ENCODE assay signal across 9 cellular contexts in genomic region chr2:221969087-221969829, GRCh38.
DNase-seq lines count a peak whose midpoint lies in the region; ATAC-seq and TF ChIP-seq lines count a peak whose summit lies in the region.
"Had no signal": no experiment of that assay in that cellular context is flagged by ENCODE, and none has a peak within 500 bp of the region (broad histone marks: within the 10 kb centered on the region; RNA-seq: fewer than 3 reads in every experiment).

No MANE protein-coding gene starts in this region.

- TF ChIP-seq EP300 in ovary (IDR thresholded peaks at IDR 0.05) = no peak

- no peaks in the 10 kb centered on the region for H3K9me3 Mint-ChIP-seq in T-cell
- H3K9me3 Mint-ChIP-seq: naive B cell had no signal

- DNase-seq in AG10803 (ENCODE audit: low read depth) (peak; percentile 49), HS-27A (ENCODE audit: low read depth) (peak; percentile 2), Panc1 (ENCODE audit: low read depth, low spot score) (peak; percentile 5), fibroblast of gingiva (ENCODE audit: low read depth) (peak; percentile 34), ovary (peak in 1 of 5 donors; percentile 36), T-cell (no peak)
- DNase-seq in activated T-cell treated with anti-CD3 and anti-CD28 coated beads, Interleukin-2, amount 50 U/mL, for 1 hour = no peak
- DNase-seq: naive B cell had no signal

- CTCF ChIA-PET in Panc1 (lab: Charles Lee) = no interaction called here
- CTCF ChIA-PET in T-cell (lab: Charles Lee) = no interaction called here

- H3K27ac ChIP-seq in Panc1 (ENCODE audit: low read length) (no peak overlapping the region), ovary (no peak overlapping the region)

- peaks cover 6 to 9% of the 10 kb centered on the region in 2 donors for H3K27me3 Mint-ChIP-seq in T-cell

- no peaks in the 10 kb centered on the region for H3K4me1 Mint-ChIP-seq in T-cell
- H3K4me1 Mint-ChIP-seq: naive B cell had no signal

- H3K27ac Mint-ChIP-seq in T-cell = no peak overlapping the region
- H3K27ac Mint-ChIP-seq: naive B cell had no signal

- H3K4me3 ChIP-seq in AG10803 (ENCODE audit: low read length) (no peak overlapping the region), Panc1 (ENCODE audit: low read depth in 2 of 2, low read length in 2 of 2) (no peak overlapping the region), ovary (no peak overlapping the region)

- ATAC-seq in GM18502 (IDR thresholded peaks at IDR 0.05; ENCODE audit: poor library complexity, unreplicated experiment) = peak; percentile 80
- peak; percentile 82; the same call in 1 of the 2 replicates for ATAC-seq in Panc1
- ATAC-seq in T-cell (replicated peaks in 1 of 4) = no peak

- H3K4me3 Mint-ChIP-seq in T-cell = no peak overlapping the region
- H3K4me3 Mint-ChIP-seq: naive B cell had no signal

- in situ Hi-C loops in Panc1 (cut with HindIII; ENCODE audit: low pct_unique_long_range_greater_than_20kb, low sequenced_read_pairs) = no loop called here

- POLR2A ChIA-PET in Panc1 (lab: Charles Lee) (no interaction called here), T-cell (lab: Charles Lee) (no interaction called here)

- no peak for TF ChIP-seq POLR2A in ovary (IDR thresholded peaks at IDR 0.05)

- intact Hi-C loops in Panc1 (cut with micrococcal nuclease; ENCODE audit: unreplicated experiment) (loop anchor here (5.0 kb wide), 1 partner anchor 392 kb away; no protein-coding TSS in a partner anchor), ovary (cut with DNase I) (loop anchor here in 1 of 4 donors (5.0 kb wide), 1 partner anchor 397 kb away; the partner anchor contains the start of gene EPHA4)

- H3K4me1 ChIP-seq in Panc1 (ENCODE audit: control insufficient read depth, insufficient read depth, low read length) = no peaks in the 10 kb centered on the region
- H3K4me1 ChIP-seq in ovary (ENCODE audit: insufficient read depth) = no peaks in the 10 kb centered on the region

- 40 to 49% (median 42%) methylated on average over 7 of the region's 7 CpGs for WGBS in ovary, 3 donors

- BruUV-seq in Panc1 (replicated peaks; lab: Mats Ljungman, UMichigan) = no TSS peak

- TF ChIP-seq CTCF in AG10803 (conservative IDR thresholded peaks at IDR 0.05; ENCODE audit: low read length) = peak; percentile 84
- TF ChIP-seq CTCF in Panc1 (IDR thresholded peaks at IDR 0.05) = peak; percentile 74; the same call in 1 of the 2 replicates
- TF ChIP-seq CTCF in ovary (IDR thresholded peaks at IDR 0.05) = peak; percentile 17 to 53 (median 37)

- H3K36me3 ChIP-seq in Panc1 (ENCODE audit: control insufficient read depth, insufficient read depth, low read length) = no peaks in the 10 kb centered on the region
- H3K36me3 ChIP-seq in ovary = no peaks in the 10 kb centered on the region

- H3K27me3 ChIP-seq in Panc1 (ENCODE audit: control insufficient read depth, insufficient read depth, low read length) = no peaks in the 10 kb centered on the region; the same call in 1 of the 2 replicates
- no peaks in the 10 kb centered on the region for H3K27me3 ChIP-seq in ovary

- no peaks in the 10 kb centered on the region for H3K9me3 ChIP-seq in Panc1 (ENCODE audit: control insufficient read depth, insufficient read depth, low read depth, low read length)
- H3K9me3 ChIP-seq in ovary = no peaks in the 10 kb centered on the region

- no peaks in the 10 kb centered on the region for H3K36me3 Mint-ChIP-seq in T-cell
- H3K36me3 Mint-ChIP-seq: naive B cell had no signal

Comparison
In these comparisons a context has a peak if more than half of its experiments do, and no peak if none do; other contexts are left out.
1. DNase-seq: peak in AG10803 (single experiment), HS-27A (single experiment), Panc1 (single experiment) and fibroblast of gingiva (single experiment); none in T-cell (0 of 34) and activated T-cell treated with anti-CD3 and anti-CD28 coated beads, Interleukin-2, amount 50 U/mL, for 1 hour (single experiment).
2. ATAC-seq: peak in GM18502 (single experiment) and Panc1 (single experiment); none in T-cell (0 of 4).
3. Peak in every context shown above with its lines, with median percentiles within 50 percentile points of each other: CTCF ChIP-seq.